ENCODE assay signal across 8 cellular contexts in genomic region chr6:52416629-52417151, GRCh38. TPM values are rescaled to one million over a fixed set of nuclear protein-coding genes. Genes with fewer than 3 reads are reported as not detected.
A peak's percentile ranks its signal among the peaks of the same experiment; 100 is the strongest.
DNase-seq lines count a peak whose midpoint lies in the region; ATAC-seq, FAIRE-seq and TF ChIP-seq lines count a peak whose summit lies in the region.

No MANE protein-coding gene starts in this region.

- no CpG with 5 or more reads among the region's 1 CpG for WGBS in mesodermal cell (ENCODE audit: insufficient coverage in 2 of 2), 2 experiments

- H3K27me3 Mint-ChIP-seq in stimulated activated memory B cell treated with anti-CD40 and anti-IgM and Interleukin-4, amounts not matched to agents 10 μg/mL and 1 μg/mL and 100 μg/mL, for 72 hours = no peaks in the 10 kb centered on the region

- no peaks in the 10 kb centered on the region for H3K27me3 ChIP-seq in cardiac muscle cell
- H3K27me3 ChIP-seq in dorsolateral prefrontal cortex = no peaks in the 10 kb centered on the region

- TF ChIP-seq CTCF in cardiac muscle cell (IDR thresholded peaks at IDR 0.05; ENCODE audit: low read depth, low read length) (peak; percentile 80), LNCaP clone FGC (IDR thresholded peaks at IDR 0.05; ENCODE audit: control insufficient read depth, extremely low read depth, insufficient read depth) (peak; percentile 81), dorsolateral prefrontal cortex (IDR thresholded peaks at IDR 0.05 in 54 of 56, conservative IDR thresholded peaks at IDR 0.05 in 2 of 56; ENCODE audit: low read depth in 1 of 56, partially characterized antibody in 56 of 56) (peak; percentile 57 to 93 (median 85))

- H3K36me3 ChIP-seq in cardiac muscle cell (no peaks in the 10 kb centered on the region), mesodermal cell (ENCODE audit: control insufficient read depth, insufficient read depth, low read length) (no peaks in the 10 kb centered on the region)

- no peak overlapping the region for H3K4me3 ChIP-seq in cardiac muscle cell
- no peak overlapping the region for H3K4me3 ChIP-seq in LNCaP clone FGC (ENCODE audit: low read depth, low read length)
- H3K4me3 ChIP-seq in dorsolateral prefrontal cortex = no peak overlapping the region
- H3K4me3 ChIP-seq in mesodermal cell (ENCODE audit: extremely low read depth, insufficient read depth, low read length, poor library complexity, severe bottlenecking) = no peak overlapping the region

- H3K4me1 ChIP-seq in cardiac muscle cell (ENCODE audit: low read depth) (peaks cover 18% of the 10 kb centered on the region), mesodermal cell (ENCODE audit: control insufficient read depth, insufficient read depth, low read length, poor library complexity, severe bottlenecking) (peaks cover 23% of the 10 kb centered on the region)

- H3K9me3 Mint-ChIP-seq in stimulated activated memory B cell treated with anti-CD40 and anti-IgM and Interleukin-4, amounts not matched to agents 10 μg/mL and 1 μg/mL and 100 μg/mL, for 72 hours = no peaks in the 10 kb centered on the region

- intact Hi-C loops in cardiac septum (cut with DNase I) (loop anchor here (1.0 to 5.0 kb wide), 5 partner anchors 82 to 641 kb away; no protein-coding TSS in a partner anchor), dorsolateral prefrontal cortex (cut with DNase I) (loop anchor here (1.0 to 5.0 kb wide), 4 partner anchors 101 to 248 kb away; no protein-coding TSS in a partner anchor)

- no peak overlapping the region for H3K27ac Mint-ChIP-seq in stimulated activated memory B cell treated with anti-CD40 and anti-IgM and Interleukin-4, amounts not matched to agents 10 μg/mL and 1 μg/mL and 100 μg/mL, for 72 hours

- H3K36me3 Mint-ChIP-seq in stimulated activated memory B cell treated with anti-CD40 and anti-IgM and Interleukin-4, amounts not matched to agents 10 μg/mL and 1 μg/mL and 100 μg/mL, for 72 hours = no peaks in the 10 kb centered on the region

- no peak overlapping the region for H3K4me3 Mint-ChIP-seq in stimulated activated memory B cell treated with anti-CD40 and anti-IgM and Interleukin-4, amounts not matched to agents 10 μg/mL and 1 μg/mL and 100 μg/mL, for 72 hours

- DNase-seq in cardiac muscle cell (ENCODE audit: low read depth in 1 of 2, low spot score in 1 of 2) (peak; percentile 52 to 70), cardiac septum (ENCODE audit: low spot score) (no peak), LNCaP clone FGC (ENCODE audit: low read depth) (peak; percentile 38), RCC 7860 (ENCODE audit: low spot score) (peak; percentile 46), dorsolateral prefrontal cortex (peak in 1 of 10 donors; percentile 21)

- H3K27ac ChIP-seq in cardiac muscle cell (peak overlapping the region; percentile 30), dorsolateral prefrontal cortex (peak overlapping the region in 9 of 59 donors; percentile 8 to 46 (median 20)), mesodermal cell (ENCODE audit: low read depth, low read length, severe bottlenecking) (peak overlapping the region; percentile 89)

- FAIRE-seq in RCC 7860 (lab: Jason Lieb, UNC) = no peak

- peaks cover 6% of the 10 kb centered on the region for H3K4me1 Mint-ChIP-seq in stimulated activated memory B cell treated with anti-CD40 and anti-IgM and Interleukin-4, amounts not matched to agents 10 μg/mL and 1 μg/mL and 100 μg/mL, for 72 hours

- H3K9me3 ChIP-seq in cardiac muscle cell (ENCODE audit: low read depth) = no peaks in the 10 kb centered on the region
- no peaks in the 10 kb centered on the region for H3K9me3 ChIP-seq in mesodermal cell (ENCODE audit: control insufficient read depth, low read length)

- no peak for ATAC-seq in stimulated activated memory B cell treated with anti-CD40 and anti-IgM and Interleukin-4, amounts not matched to agents 10 μg/mL and 1 μg/mL and 100 μg/mL, for 72 hours
- ATAC-seq in GM18868 (IDR thresholded peaks at IDR 0.05; ENCODE audit: unreplicated experiment) = no peak

RNA-seq across cellular contexts. Expression of gene EFHC1, which starts 3.5 kb away (rescaled TPM):
- total RNA-seq in cardiac muscle cell (20.3 and 21.0 TPM in 2 replicates), cardiac septum (6.2 TPM), dorsolateral prefrontal cortex (10 to 100 TPM; 18.1 to 39.8 (median 27.3) TPM)
- 22.7 and 31.8 TPM in 2 replicates for polyA plus RNA-seq in cardiac muscle cell
- polyA plus RNA-seq in mesodermal cell (2013, experiment 1 of 2) = 29.5 TPM
- polyA plus RNA-seq in mesodermal cell (2013, experiment 2 of 2) = 29.5 TPM

RNA-seq across cellular contexts. Expression of gene PAQR8, which starts 54.7 kb away (rescaled TPM):
- total RNA-seq in cardiac muscle cell (16.5 and 16.8 TPM in 2 replicates), cardiac septum (2.0 TPM), dorsolateral prefrontal cortex (100 to 1,000 TPM in 46 of 120 experiments, 10 to 100 TPM in 74; 40.1 to 180 (median 87.5) TPM)
- polyA plus RNA-seq in cardiac muscle cell = 15.5 and 19.7 TPM in 2 replicates
- polyA plus RNA-seq in mesodermal cell (2013, experiment 1 of 2) = 18.8 TPM
- polyA plus RNA-seq in mesodermal cell (2013, experiment 2 of 2) = 18.5 TPM
